ENCODE assay signal across 30 cellular contexts in the genomic region with DNA sequence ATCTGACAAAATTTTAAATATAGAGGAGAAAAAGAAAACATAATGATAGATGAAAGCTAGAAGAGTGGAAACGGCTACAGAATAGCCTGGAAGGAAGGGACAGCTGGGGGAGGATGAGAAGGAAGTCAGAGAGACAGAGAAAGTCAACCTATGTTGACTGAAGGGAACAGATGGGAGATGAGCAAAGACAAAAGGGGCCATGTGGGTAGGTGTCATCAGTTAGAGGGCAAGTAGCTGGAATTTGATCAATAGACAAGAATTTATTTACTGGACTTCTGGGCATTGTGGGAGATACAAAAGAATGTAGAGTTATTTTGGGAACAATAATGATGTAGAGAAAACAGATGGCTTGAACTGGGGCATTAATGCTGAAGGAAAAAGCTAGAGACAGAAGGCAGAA.
"Had no signal": no experiment of that assay in that cellular context is flagged by ENCODE, and none has a peak within 500 bp of the region (broad histone marks: within the 10 kb centered on the region; RNA-seq: fewer than 3 reads in every experiment).

No MANE protein-coding gene starts in this region.

- H3K4me3 ChIP-seq: adrenal gland, body of pancreas, heart left ventricle had no signal

- H3K27ac ChIP-seq: adrenal gland, body of pancreas, heart left ventricle, WERI-Rb-1 had no signal

- H3K27me3 ChIP-seq: adrenal gland, body of pancreas, heart left ventricle had no signal

- H3K9me3 ChIP-seq: adrenal gland had no signal

- DNase-seq: activated B cell treated with CpG ODN at 0.5 μM for 24 hours; activated CD4-positive, alpha-beta T cell treated with anti-CD3 and anti-CD28 coated beads for 48 hours; activated CD4-positive, alpha-beta T cell treated with anti-CD3 and anti-CD28 coated beads, Interleukin-2, amount 50 U/mL, for 1 hour; activated CD4-positive, alpha-beta T cell treated with anti-CD3 and anti-CD28 coated beads, Interleukin-2, amount 50 U/mL, for 48 hours; activated CD8-positive, alpha-beta memory T cell treated with anti-CD3 and anti-CD28 coated beads for 24 hours; activated CD8-positive, alpha-beta T cell treated with anti-CD3 and anti-CD28 coated beads for 36 hours; activated effector memory CD4-positive, alpha-beta T cell treated with Interleukin-2 at 50 U/mL for 16 hours; activated gamma-delta T cell treated with Interleukin-2 at 50 U/mL for 16 hours; activated naive CD4-positive, alpha-beta T cell treated with anti-CD3 and anti-CD28 coated beads for 36 hours; activated naive CD8-positive, alpha-beta T cell treated with anti-CD3 and anti-CD28 coated beads for 36 hours; activated naive CD8-positive, alpha-beta T cell treated with anti-CD3 and anti-CD28 coated beads, Interleukin-2, amount 50 U/mL, for 24 hours; activated T-cell treated with anti-CD3 and anti-CD28 coated beads, Interleukin-2, amount 50 U/mL, for 4 hours; adrenal gland; amygdala; aorta; body of pancreas; caudate nucleus; cortex of kidney; dermis blood vessel endothelial cell; effector CD8-positive, alpha-beta T cell; endodermal cell; foreskin fibroblast; heart left ventricle; T-helper 1 cell; T-helper 17 cell; T1000; WERI-Rb-1 had no signal

- H3K4me1 ChIP-seq: adrenal gland, body of pancreas, heart left ventricle had no signal

- H3K36me3 ChIP-seq: adrenal gland, heart left ventricle, WERI-Rb-1 had no signal

- ATAC-seq: activated CD4-positive, CD25-positive, alpha-beta regulatory T cell treated with anti-CD3 and anti-CD28 coated beads, Interleukin-2, amount 50 U/mL, for 24 hours; activated CD8-positive, alpha-beta T cell treated with anti-CD3 and anti-CD28 coated beads for 36 hours; activated naive CD8-positive, alpha-beta T cell treated with anti-CD3 and anti-CD28 coated beads, Interleukin-2, amount 50 U/mL, for 24 hours; activated T-cell treated with anti-CD3 and anti-CD28 coated beads, Interleukin-2, amount 50 U/mL, for 4 hours; activated T-helper 17 cell treated with anti-CD3 and anti-CD28 coated beads, Interleukin-2, amount 50 U/mL, for 72 hours; body of pancreas; esophagus mucosa; heart left ventricle; T-helper 17 cell had no signal
